In genomic region chr9:84366683-84367082, GRCh38 we compare ENCODE assay signal across 31 cellular contexts. TPM values are rescaled to one million over a fixed set of nuclear protein-coding genes. Genes with fewer than 3 reads are reported as not detected.
"Had no signal": no experiment of that assay in that cellular context is flagged by ENCODE, and none has a peak within 500 bp of the region (broad histone marks: within the 10 kb centered on the region; RNA-seq: fewer than 3 reads in every experiment).

No MANE protein-coding gene starts in this region.

- H3K9me3 Mint-ChIP-seq: activated T-helper 1 cell treated with anti-CD3 and anti-CD28 coated beads, Interleukin-12 subunit alpha, Interleukin-12 subunit beta, Interleukin-2, Interleukin-4 antibody, amounts not matched to agents 30 ng/mL and 10 ng/mL and 1 ng/mL, durations not matched to agents 14 hours and 24 hours and 36 hours; memory B cell had no signal

- H3K4me1 ChIP-seq: ascending aorta, gastroesophageal sphincter, pancreas, prostate gland, sigmoid colon, stomach, tibial artery had no signal

- H3K36me3 Mint-ChIP-seq: activated CD4-positive, alpha-beta memory T cell treated with anti-CD3 and anti-CD28 coated beads for 36 hours; activated naive CD8-positive, alpha-beta T cell treated with anti-CD3 and anti-CD28 coated beads, Interleukin-2, amount 10 ng/mL, durations not matched to agents 7 days and 5 days; brain; memory B cell; stimulated activated memory B cell treated with anti-CD40 and anti-IgM and Interleukin-4, amounts not matched to agents 10 μg/mL and 1 μg/mL and 100 μg/mL, for 72 hours had no signal

- H3K9me3 ChIP-seq: ascending aorta, gastroesophageal sphincter, mucosa of descending colon, pancreas, prostate gland, sigmoid colon, stomach, tibial artery had no signal

- ATAC-seq: effector memory CD8-positive, alpha-beta T cell; gastroesophageal sphincter; mucosa of descending colon; pancreas; stimulated activated memory B cell treated with anti-CD40 and anti-IgM and Interleukin-4, amounts not matched to agents 10 μg/mL and 1 μg/mL and 100 μg/mL, for 72 hours had no signal

- H3K27me3 ChIP-seq: ascending aorta, gastroesophageal sphincter, pancreas, sigmoid colon, stomach, tibial artery had no signal

- H3K4me3 ChIP-seq: ascending aorta, gastroesophageal sphincter, mucosa of descending colon, pancreas, prostate gland, sigmoid colon, stomach, tibial artery had no signal

- H3K27ac ChIP-seq: ascending aorta, gastroesophageal sphincter, pancreas, prostate gland, sigmoid colon, stomach, tibial artery, VCaP had no signal

- H3K4me1 Mint-ChIP-seq: memory B cell; stimulated activated memory B cell treated with anti-CD40 and anti-IgM and Interleukin-4, amounts not matched to agents 10 μg/mL and 1 μg/mL and 100 μg/mL, for 72 hours had no signal

- DNase-seq: activated CD4-positive, alpha-beta memory T cell treated with anti-CD3 and anti-CD28 coated beads for 36 hours; activated CD4-positive, alpha-beta T cell treated with anti-CD3 and anti-CD28 coated beads for 48 hours; activated CD8-positive, alpha-beta memory T cell treated with anti-CD3 and anti-CD28 coated beads, Interleukin-2, amount 50 U/mL, for 4 hours; activated effector memory CD4-positive, alpha-beta T cell treated with anti-CD3 and anti-CD28 coated beads, Interleukin-2, amount 50 U/mL, for 16 hours; activated naive CD4-positive, alpha-beta T cell treated with anti-CD3 and anti-CD28 coated beads for 36 hours; activated naive CD8-positive, alpha-beta T cell treated with anti-CD3 and anti-CD28 coated beads, Interleukin-2, amount 10 ng/mL, durations not matched to agents 7 days and 5 days; activated T-cell treated with anti-CD3 and anti-CD28 coated beads, Interleukin-2, amount 50 U/mL, for 1 hour; caudate nucleus; cortex of kidney; effector memory CD8-positive, alpha-beta T cell; hippocampal formation; mucosa of descending colon; nephron progenitor cell; nucleus accumbens; pancreas; retina; sigmoid colon; small intestine; stimulated activated CD4-positive, alpha-beta T cell treated with anti-CD3 and anti-CD28 coated beads, Interleukin-1b, Interleukin-23, amount 100 ng/mL, for 48 hours; stimulated activated CD4-positive, alpha-beta T cell treated with anti-CD3 and anti-CD28 coated beads, Interleukin-4, amount 100 ng/mL, for 4 hours; stimulated activated CD8-positive, alpha-beta memory T cell treated with anti-CD3 and anti-CD28 coated beads, Interleukin-4, amount 100 ng/mL, for 48 hours; stomach; tibial artery had no signal

- H3K36me3 ChIP-seq: ascending aorta, gastroesophageal sphincter, pancreas, prostate gland, sigmoid colon, stomach, tibial artery had no signal

- H3K4me3 Mint-ChIP-seq: activated CD4-positive, alpha-beta memory T cell treated with anti-CD3 and anti-CD28 coated beads for 36 hours; activated naive CD4-positive, alpha-beta T cell treated with anti-CD3 and anti-CD28 coated beads for 36 hours; activated naive CD8-positive, alpha-beta T cell treated with anti-CD3 and anti-CD28 coated beads, Interleukin-2, amount 10 ng/mL, durations not matched to agents 7 days and 5 days; activated T-helper 1 cell treated with anti-CD3 and anti-CD28 coated beads, Interleukin-12 subunit alpha, Interleukin-12 subunit beta, Interleukin-2, Interleukin-4 antibody, amounts not matched to agents 30 ng/mL and 10 ng/mL and 1 ng/mL, durations not matched to agents 14 hours and 24 hours and 36 hours; brain; effector memory CD8-positive, alpha-beta T cell; memory B cell; nephron progenitor cell; stimulated activated memory B cell treated with anti-CD40 and anti-IgM and Interleukin-4, amounts not matched to agents 10 μg/mL and 1 μg/mL and 100 μg/mL, for 72 hours had no signal

- H3K27ac Mint-ChIP-seq: activated CD4-positive, alpha-beta memory T cell treated with anti-CD3 and anti-CD28 coated beads for 36 hours; activated naive CD4-positive, alpha-beta T cell treated with anti-CD3 and anti-CD28 coated beads for 36 hours; activated T-helper 1 cell treated with anti-CD3 and anti-CD28 coated beads, Interleukin-12 subunit alpha, Interleukin-12 subunit beta, Interleukin-2, Interleukin-4 antibody, amounts not matched to agents 30 ng/mL and 10 ng/mL and 1 ng/mL, durations not matched to agents 14 hours and 24 hours and 36 hours; effector memory CD8-positive, alpha-beta T cell; memory B cell; nephron progenitor cell; stimulated activated memory B cell treated with anti-CD40 and anti-IgM and Interleukin-4, amounts not matched to agents 10 μg/mL and 1 μg/mL and 100 μg/mL, for 72 hours had no signal

RNA-seq across cellular contexts. Expression of gene SLC28A3, which starts 26.1 kb away (rescaled TPM):
- total RNA-seq: ascending aorta, sigmoid colon had no signal
